Comparison of ENCODE assay signal across 1 cellular context in genomic region chr2:240392948-240393830, GRCh38.
TF ChIP-seq lines count a peak whose summit lies in the region.

No MANE protein-coding gene starts in this region.

TF ChIP-seq in WTC11, 78 proteins besides CTCF, POLR2A, EP300 and RAD21 (continued from another document):
- TF ChIP-seq ARID4B (CRISPR knock-in tag; IDR thresholded peaks at IDR 0.05; ENCODE audit: borderline replicate concordance) (no peak), IRF2 (CRISPR knock-in tag; IDR thresholded peaks at IDR 0.05; ENCODE audit: borderline replicate concordance, low read depth) (no peak), ZNF532 (CRISPR knock-in tag; IDR thresholded peaks at IDR 0.05; ENCODE audit: borderline replicate concordance) (no peak), JAZF1 (CRISPR knock-in tag; IDR thresholded peaks at IDR 0.05) (no peak), HMGA2 (CRISPR knock-in tag; IDR thresholded peaks at IDR 0.05) (no peak), IRF1 (CRISPR knock-in tag; IDR thresholded peaks at IDR 0.05) (no peak), ZNF219 (CRISPR knock-in tag; IDR thresholded peaks at IDR 0.05; ENCODE audit: borderline replicate concordance) (no peak), CDX4 (CRISPR knock-in tag; IDR thresholded peaks at IDR 0.05; ENCODE audit: borderline replicate concordance) (no peak), USF2 (CRISPR knock-in tag; IDR thresholded peaks at IDR 0.05) (no peak), FOXP1 (CRISPR knock-in tag; IDR thresholded peaks at IDR 0.05; ENCODE audit: borderline replicate concordance) (no peak), TP53 (CRISPR knock-in tag; IDR thresholded peaks at IDR 0.05) (no peak), ZMAT4 (CRISPR knock-in tag; IDR thresholded peaks at IDR 0.05) (no peak)
TF ChIP-seq in WTC11: peak in this region for 0.
